Comparison of ENCODE assay signal across 8 cellular contexts in genomic region chr17:64938925-64939474, GRCh38. TPM values are rescaled to one million over a fixed set of nuclear protein-coding genes. Genes with fewer than 3 reads are reported as not detected.
DNase-seq lines count a peak whose midpoint lies in the region; ATAC-seq and TF ChIP-seq lines count a peak whose summit lies in the region.

No MANE protein-coding gene starts in this region.

- CTCF ChIA-PET in RWPE1 (lab: Yijun Ruan, JAX), result interaction anchor here (0.7 to 1.2 kb wide), 2 partner anchors 20 to 180 kb away, joined by 3 to 4 read pairs; partner anchors contain the start of gene LRRC37A3

- H3K4me1 ChIP-seq in ascending aorta, result no peaks in the 10 kb centered on the region

- H3K4me3 ChIP-seq in ascending aorta (no peak overlapping the region), kidney epithelial cell (ENCODE audit: low read depth, low read length) (no peak overlapping the region)

- H3K27ac ChIP-seq in RWPE1 (no peak overlapping the region), ascending aorta (no peak overlapping the region)

- peak; percentile 16; the same call in 1 of the 2 replicates for TF ChIP-seq CTCF in RWPE1 (conservative IDR thresholded peaks at IDR 0.05; ENCODE audit: low read depth)
- TF ChIP-seq CTCF in ascending aorta (IDR thresholded peaks at IDR 0.05), result peak in 2 of 3 experiments; percentile 26 to 48
- peak; percentile 67 for TF ChIP-seq CTCF in kidney epithelial cell (IDR thresholded peaks at IDR 0.05; ENCODE audit: insufficient read depth, low read length, poor library complexity, severe bottlenecking)

- H3K36me3 ChIP-seq in ascending aorta, result no peaks in the 10 kb centered on the region
- H3K36me3 ChIP-seq in kidney epithelial cell (ENCODE audit: control insufficient read depth, insufficient read depth, low read length), result no peaks in the 10 kb centered on the region

- POLR2A ChIA-PET in RWPE1 (lab: Yijun Ruan, JAX; ENCODE audit: low non-redundant PET), result no interaction called here

- ATAC-seq in GM21423 (IDR thresholded peaks at IDR 0.05; ENCODE audit: unreplicated experiment) (peak; percentile 46), GM21576 (IDR thresholded peaks at IDR 0.05; ENCODE audit: unreplicated experiment) (no peak)

- DNase-seq in AML-193 (lab: John Stamatoyannopoulos, UW) (peak; percentile 43 to 51), RWPE1 (ENCODE audit: low spot score) (no peak), ascending aorta (ENCODE audit: low spot score in 2 of 2) (no peak), kidney epithelial cell (ENCODE audit: low read depth) (no peak), SK-N-DZ (ENCODE audit: low spot score) (no peak)
- DNase-seq in stimulated activated CD4-positive, alpha-beta T cell treated with anti-CD3 and anti-CD28 coated beads, TNF-alpha, amount 100 ng/mL, for 48 hours (ENCODE audit: low read depth in 3 of 3), result peak; percentile 19 to 53 (median 26)

- H3K9me3 ChIP-seq in ascending aorta, result no peaks in the 10 kb centered on the region

- intact Hi-C loops in ascending aorta (cut with DNase I), result no loop called here

- H3K27me3 ChIP-seq in ascending aorta (no peaks in the 10 kb centered on the region), kidney epithelial cell (ENCODE audit: control insufficient read depth, insufficient read depth, low read length) (no peaks in the 10 kb centered on the region)

RNA-seq across cellular contexts. Expression of gene LRRC37A3, which starts 19.7 kb away (rescaled TPM):
- total RNA-seq in ascending aorta (4.3 TPM), kidney epithelial cell (3.1 and 5.3 TPM in 2 replicates)
- 0.73 and 1.0 TPM in 2 replicates for polyA plus RNA-seq in SK-N-DZ (2014; cell fraction: cytosol; rRNA removed)
- 1.9 and 4.9 TPM in 2 replicates for polyA plus RNA-seq in SK-N-DZ (2014; cell fraction: nucleus; rRNA removed)

Comparison
In these comparisons a context has a peak if more than half of its experiments do, and no peak if none do; other contexts are left out.
1. DNase-seq: peak in AML-193 (2 of 2) and stimulated activated CD4-positive, alpha-beta T cell treated with anti-CD3 and anti-CD28 coated beads, TNF-alpha, amount 100 ng/mL, for 48 hours (3 of 3); none in RWPE1 (single experiment), ascending aorta (0 of 2), kidney epithelial cell (single experiment) and SK-N-DZ (single experiment).
2. CTCF ChIP-seq: peak in every context shown above with its lines; median percentile 67 in kidney epithelial cell; 37 in ascending aorta; 16 in RWPE1.